Comparison of ENCODE assay signal across 16 cellular contexts in genomic region chr11:115168229-115168671, GRCh38.
DNase-seq lines count a peak whose midpoint lies in the region; ATAC-seq and TF ChIP-seq lines count a peak whose summit lies in the region.
"Had no signal": no experiment of that assay in that cellular context is flagged by ENCODE, and none has a peak within 500 bp of the region (broad histone marks: within the 10 kb centered on the region; RNA-seq: fewer than 3 reads in every experiment).

No MANE protein-coding gene starts in this region.

- H3K36me3 ChIP-seq in BLaER1 treated with 17β-estradiol and CSF1 and Interleukin-3, amounts not matched to agents 10 nM and 100 nM, result no peaks in the 10 kb centered on the region
- H3K36me3 ChIP-seq: upper lobe of left lung had no signal

- peaks cover 48 to 74% (median 62%) of the 10 kb centered on the region in 10 experiments for H3K4me1 ChIP-seq in BLaER1 treated with 17β-estradiol and CSF1 and Interleukin-3, amounts not matched to agents 10 nM and 100 nM
- H3K4me1 ChIP-seq: upper lobe of left lung had no signal

- H3K27ac Mint-ChIP-seq in nephron, result peak overlapping the region; percentile 40 to 77 (median 70)
- no peak overlapping the region for H3K27ac Mint-ChIP-seq in T-helper 2 cell treated with Interferon-gamma antibody and Interleukin-4, amounts not matched to agents 5 μg/mL and 100 μg/mL, for 36 hours
- H3K27ac Mint-ChIP-seq: activated B cell treated with CpG ODN at 0.5 μM for 24 hours; activated T-helper 17 cell treated with anti-CD3 and anti-CD28 coated beads, Interleukin-2, amount 50 U/mL, for 72 hours had no signal

- H3K4me3 Mint-ChIP-seq in nephron, result peak overlapping the region in 1 of 3 experiments; percentile 46
- H3K4me3 Mint-ChIP-seq in T-helper 2 cell treated with Interferon-gamma antibody and Interleukin-4, amounts not matched to agents 5 μg/mL and 100 μg/mL, for 36 hours, result no peak overlapping the region
- H3K4me3 Mint-ChIP-seq in activated T-cell treated with anti-CD3 and anti-CD28 coated beads, Interleukin-2, amount 50 U/mL, for 4 hours, result no peak overlapping the region
- H3K4me3 Mint-ChIP-seq: activated B cell treated with CpG ODN at 0.5 μM for 24 hours; activated T-helper 17 cell treated with anti-CD3 and anti-CD28 coated beads, Interleukin-2, amount 50 U/mL, for 72 hours had no signal

- H3K9me3 ChIP-seq in BLaER1 treated with 17β-estradiol and CSF1 and Interleukin-3, amounts not matched to agents 10 nM and 100 nM (replicated peaks in 1 of 11), result no peaks in the 10 kb centered on the region; a peak in 1 of 22 replicates
- H3K9me3 ChIP-seq: Caco-2, upper lobe of left lung had no signal

- peaks cover 20% of the 10 kb centered on the region for H3K27me3 Mint-ChIP-seq in nephron (ENCODE audit: low read depth)
- peaks cover 13% of the 10 kb centered on the region for H3K27me3 Mint-ChIP-seq in T-helper 2 cell treated with Interferon-gamma antibody and Interleukin-4, amounts not matched to agents 5 μg/mL and 100 μg/mL, for 36 hours (ENCODE audit: low read depth)
- H3K27me3 Mint-ChIP-seq in activated T-cell treated with anti-CD3 and anti-CD28 coated beads, Interleukin-2, amount 50 U/mL, for 4 hours (ENCODE audit: low read depth), result peaks cover 12% of the 10 kb centered on the region

- ATAC-seq in activated T-cell treated with anti-CD3 and anti-CD28 coated beads, Interleukin-2, amount 50 U/mL, for 4 hours, result no peak
- ATAC-seq: activated T-helper 17 cell treated with anti-CD3 and anti-CD28 coated beads, Interleukin-2, amount 50 U/mL, for 72 hours; GM12878; Panc1 had no signal

- peak overlapping the region; percentile 60 to 91 (median 75); a peak in 20 of 22 replicates for H3K27ac ChIP-seq in BLaER1 treated with 17β-estradiol and CSF1 and Interleukin-3, amounts not matched to agents 10 nM and 100 nM
- H3K27ac ChIP-seq: HL-60, upper lobe of left lung had no signal

- H3K27me3 ChIP-seq in BLaER1 treated with 17β-estradiol and CSF1 and Interleukin-3, amounts not matched to agents 10 nM and 100 nM, result no peaks in the 10 kb centered on the region
- H3K27me3 ChIP-seq: upper lobe of left lung had no signal

- H3K9ac ChIP-seq in BLaER1 treated with 17β-estradiol and CSF1 and Interleukin-3, amounts not matched to agents 10 nM and 100 nM, result peak overlapping the region in 8 of 11 experiments; percentile 10 to 78 (median 60); a peak in 11 of 22 replicates

- no peak for TF ChIP-seq CTCF in nephron (IDR thresholded peaks at IDR 0.05; ENCODE audit: unreplicated experiment in 3 of 3)

- H3K4me1 Mint-ChIP-seq in nephron, result peaks cover 59% of the 10 kb centered on the region
- H3K4me1 Mint-ChIP-seq in T-helper 2 cell treated with Interferon-gamma antibody and Interleukin-4, amounts not matched to agents 5 μg/mL and 100 μg/mL, for 36 hours (ENCODE audit: low read depth), result no peaks in the 10 kb centered on the region
- no peaks in the 10 kb centered on the region for H3K4me1 Mint-ChIP-seq in activated T-cell treated with anti-CD3 and anti-CD28 coated beads, Interleukin-2, amount 50 U/mL, for 4 hours (ENCODE audit: low read depth)
- H3K4me1 Mint-ChIP-seq: activated B cell treated with CpG ODN at 0.5 μM for 24 hours; activated T-helper 17 cell treated with anti-CD3 and anti-CD28 coated beads, Interleukin-2, amount 50 U/mL, for 72 hours had no signal

- peaks cover 13% of the 10 kb centered on the region for H3K36me3 Mint-ChIP-seq in nephron (ENCODE audit: low read depth)
- no peaks in the 10 kb centered on the region for H3K36me3 Mint-ChIP-seq in T-helper 2 cell treated with Interferon-gamma antibody and Interleukin-4, amounts not matched to agents 5 μg/mL and 100 μg/mL, for 36 hours (ENCODE audit: low read depth)
- no peaks in the 10 kb centered on the region for H3K36me3 Mint-ChIP-seq in activated T-cell treated with anti-CD3 and anti-CD28 coated beads, Interleukin-2, amount 50 U/mL, for 4 hours (ENCODE audit: insufficient read depth)

- H3K4me3 ChIP-seq in BLaER1 treated with 17β-estradiol and CSF1 and Interleukin-3, amounts not matched to agents 10 nM and 100 nM, result no peak overlapping the region
- H3K4me3 ChIP-seq: GM12878, upper lobe of left lung had no signal

- no peaks in the 10 kb centered on the region for H4K20me1 ChIP-seq in BLaER1 treated with 17β-estradiol and CSF1 and Interleukin-3, amounts not matched to agents 10 nM and 100 nM

- peak overlapping the region; percentile 52 to 77 (median 70) for H3K4me2 ChIP-seq in BLaER1 treated with 17β-estradiol and CSF1 and Interleukin-3, amounts not matched to agents 10 nM and 100 nM

- peak; percentile 4 for DNase-seq in MV-4-11 (lab: John Stamatoyannopoulos, UW)
- peak; percentile 84 for DNase-seq in cerebellum (ENCODE audit: low spot score)
- no peak for DNase-seq in DMS79 (lab: John Stamatoyannopoulos, UW)
- no peak for DNase-seq in islet precursor cell
- DNase-seq in T-helper 2 cell treated with Interferon-gamma antibody and Interleukin-4, amounts not matched to agents 5 μg/mL and 100 μg/mL, for 36 hours (ENCODE audit: low spot score), result no peak
- DNase-seq in activated T-cell treated with anti-CD3 and anti-CD28 coated beads, Interleukin-2, amount 50 U/mL, for 4 hours, result no peak
- DNase-seq: activated B cell treated with CpG ODN at 0.5 μM for 24 hours, Caco-2, foreskin melanocyte, upper lobe of left lung had no signal

- no peaks in the 10 kb centered on the region for H3K9me3 Mint-ChIP-seq in nephron
- H3K9me3 Mint-ChIP-seq in T-helper 2 cell treated with Interferon-gamma antibody and Interleukin-4, amounts not matched to agents 5 μg/mL and 100 μg/mL, for 36 hours, result no peaks in the 10 kb centered on the region
- H3K9me3 Mint-ChIP-seq in activated T-cell treated with anti-CD3 and anti-CD28 coated beads, Interleukin-2, amount 50 U/mL, for 4 hours, result no peaks in the 10 kb centered on the region
- H3K9me3 Mint-ChIP-seq: activated B cell treated with CpG ODN at 0.5 μM for 24 hours; activated T-helper 17 cell treated with anti-CD3 and anti-CD28 coated beads, Interleukin-2, amount 50 U/mL, for 72 hours had no signal

Comparison
In these comparisons a context has a peak if more than half of its experiments do, and no peak if none do; other contexts are left out.
1. DNase-seq: peak in MV-4-11 (single experiment) and cerebellum (single experiment); none in DMS79 (single experiment), islet precursor cell (single experiment), T-helper 2 cell treated with Interferon-gamma antibody and Interleukin-4, amounts not matched to agents 5 μg/mL and 100 μg/mL, for 36 hours (single experiment) and activated T-cell treated with anti-CD3 and anti-CD28 coated beads, Interleukin-2, amount 50 U/mL, for 4 hours (single experiment).